29 cellular contexts compared by ENCODE assay signal in the genomic region with DNA sequence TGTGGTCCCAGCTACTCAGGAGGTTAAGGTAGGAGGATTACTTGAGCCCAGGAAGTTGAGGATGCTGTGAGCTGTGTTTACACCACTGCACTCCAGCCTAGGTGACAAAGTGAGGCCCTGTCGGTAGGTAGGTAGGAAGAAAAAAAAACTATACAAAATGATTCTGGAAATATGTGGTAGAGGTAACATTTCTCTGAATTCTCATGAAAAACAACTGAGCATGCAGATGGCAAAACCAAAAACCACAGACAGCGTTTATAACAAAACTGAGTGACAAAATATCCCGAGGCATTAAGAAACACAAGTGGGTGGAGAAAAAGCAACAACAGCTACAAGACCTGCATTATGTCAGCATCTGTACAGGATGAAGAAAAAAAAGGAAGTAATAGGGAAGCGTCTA.
DNase-seq lines count a peak whose midpoint lies in the region; ATAC-seq and FAIRE-seq lines count a peak whose summit lies in the region.
"Had no signal": no experiment of that assay in that cellular context is flagged by ENCODE, and none has a peak within 500 bp of the region (broad histone marks: within the 10 kb centered on the region; RNA-seq: fewer than 3 reads in every experiment).

No MANE protein-coding gene starts in this region.

- H3K36me3 Mint-ChIP-seq in activated T-helper 1 cell treated with anti-CD3 and anti-CD28 coated beads, Interleukin-12 subunit alpha, Interleukin-12 subunit beta, Interleukin-2, Interleukin-4 antibody, amounts not matched to agents 30 ng/mL and 10 ng/mL and 1 ng/mL, durations not matched to agents 14 hours and 24 hours and 36 hours (ENCODE audit: low read depth) = no peaks in the 10 kb centered on the region
- H3K36me3 Mint-ChIP-seq: type B pancreatic cell had no signal

- no peaks in the 10 kb centered on the region for H3K27me3 Mint-ChIP-seq in stimulated activated naive CD8-positive, alpha-beta T cell treated with anti-CD3 and anti-CD28 coated beads, Interleukin-15, amount 100 ng/mL, for 72 hours
- H3K27me3 Mint-ChIP-seq in activated T-helper 1 cell treated with anti-CD3 and anti-CD28 coated beads, Interleukin-12 subunit alpha, Interleukin-12 subunit beta, Interleukin-2, Interleukin-4 antibody, amounts not matched to agents 30 ng/mL and 10 ng/mL and 1 ng/mL, durations not matched to agents 14 hours and 24 hours and 36 hours (ENCODE audit: insufficient read depth) = no peaks in the 10 kb centered on the region
- H3K27me3 Mint-ChIP-seq: type B pancreatic cell had no signal

- peak overlapping the region; percentile 22 to 66 for H3K4me3 Mint-ChIP-seq in stimulated activated naive CD8-positive, alpha-beta T cell treated with anti-CD3 and anti-CD28 coated beads, Interleukin-15, amount 100 ng/mL, for 72 hours
- H3K4me3 Mint-ChIP-seq in activated T-helper 1 cell treated with anti-CD3 and anti-CD28 coated beads, Interleukin-12 subunit alpha, Interleukin-12 subunit beta, Interleukin-2, Interleukin-4 antibody, amounts not matched to agents 30 ng/mL and 10 ng/mL and 1 ng/mL, durations not matched to agents 14 hours and 24 hours and 36 hours = peak overlapping the region; percentile 4
- H3K4me3 Mint-ChIP-seq: dendritic cell treated with granulocyte-macrophage colony-stimulating factor and Interleukin-4, amounts not matched to agents 40 ng/mL and 50 ng/mL, for 4 days; nephron progenitor cell; type B pancreatic cell had no signal

- no peaks in the 10 kb centered on the region for H3K9me3 Mint-ChIP-seq in stimulated activated naive CD8-positive, alpha-beta T cell treated with anti-CD3 and anti-CD28 coated beads, Interleukin-15, amount 100 ng/mL, for 72 hours
- no peaks in the 10 kb centered on the region for H3K9me3 Mint-ChIP-seq in activated T-helper 1 cell treated with anti-CD3 and anti-CD28 coated beads, Interleukin-12 subunit alpha, Interleukin-12 subunit beta, Interleukin-2, Interleukin-4 antibody, amounts not matched to agents 30 ng/mL and 10 ng/mL and 1 ng/mL, durations not matched to agents 14 hours and 24 hours and 36 hours
- H3K9me3 Mint-ChIP-seq: dendritic cell treated with granulocyte-macrophage colony-stimulating factor and Interleukin-4, amounts not matched to agents 40 ng/mL and 50 ng/mL, for 4 days; type B pancreatic cell had no signal

- no peak for FAIRE-seq in urothelium cell line (lab: Jason Lieb, UNC)
- FAIRE-seq: frontal cortex, GM12878, HTR-8/SVneo, small intestine had no signal

- intact Hi-C loops in activated T-helper 1 cell treated with anti-CD3 and anti-CD28 coated beads, Interleukin-12 subunit alpha, Interleukin-12 subunit beta, Interleukin-2, Interleukin-4 antibody, amounts not matched to agents 30 ng/mL and 10 ng/mL and 1 ng/mL, durations not matched to agents 14 hours and 24 hours and 36 hours (cut with micrococcal nuclease) = loop anchor here (1.0 to 5.0 kb wide), 5 partner anchors 16 to 200 kb away; no protein-coding TSS in a partner anchor

- peak overlapping the region; percentile 27 to 96 for H3K27ac Mint-ChIP-seq in stimulated activated naive CD8-positive, alpha-beta T cell treated with anti-CD3 and anti-CD28 coated beads, Interleukin-15, amount 100 ng/mL, for 72 hours
- H3K27ac Mint-ChIP-seq in activated T-helper 1 cell treated with anti-CD3 and anti-CD28 coated beads, Interleukin-12 subunit alpha, Interleukin-12 subunit beta, Interleukin-2, Interleukin-4 antibody, amounts not matched to agents 30 ng/mL and 10 ng/mL and 1 ng/mL, durations not matched to agents 14 hours and 24 hours and 36 hours = peak overlapping the region; percentile 82
- H3K27ac Mint-ChIP-seq: dendritic cell treated with granulocyte-macrophage colony-stimulating factor and Interleukin-4, amounts not matched to agents 40 ng/mL and 50 ng/mL, for 4 days; nephron progenitor cell; type B pancreatic cell had no signal

- ATAC-seq in stimulated activated naive CD8-positive, alpha-beta T cell treated with anti-CD3 and anti-CD28 coated beads, Interleukin-15, amount 100 ng/mL, for 72 hours = peak; percentile 77
- ATAC-seq in stimulated activated naive CD8-positive, alpha-beta T cell treated with anti-CD3 and anti-CD28 coated beads, Interleukin-15, Interleukin-2, amounts not matched to agents 100 U/mL and 50 U/mL, for 24 hours = no peak
- no peak for ATAC-seq in GM18502 (IDR thresholded peaks at IDR 0.05; ENCODE audit: poor library complexity, unreplicated experiment)
- ATAC-seq: GM12878, left cardiac atrium, mucosa of descending colon had no signal

- peaks cover 10% of the 10 kb centered on the region for H3K4me1 Mint-ChIP-seq in stimulated activated naive CD8-positive, alpha-beta T cell treated with anti-CD3 and anti-CD28 coated beads, Interleukin-15, amount 100 ng/mL, for 72 hours
- H3K4me1 Mint-ChIP-seq in activated T-helper 1 cell treated with anti-CD3 and anti-CD28 coated beads, Interleukin-12 subunit alpha, Interleukin-12 subunit beta, Interleukin-2, Interleukin-4 antibody, amounts not matched to agents 30 ng/mL and 10 ng/mL and 1 ng/mL, durations not matched to agents 14 hours and 24 hours and 36 hours (ENCODE audit: low read depth) = peaks cover 9% of the 10 kb centered on the region
- H3K4me1 Mint-ChIP-seq: nephron progenitor cell had no signal

- no peak for DNase-seq in stimulated activated naive CD8-positive, alpha-beta T cell treated with anti-CD3 and anti-CD28 coated beads, Interleukin-15, amount 100 ng/mL, for 72 hours
- no peak for DNase-seq in stimulated activated naive CD8-positive, alpha-beta T cell treated with anti-CD3 and anti-CD28 coated beads, Interleukin-15, Interleukin-2, amounts not matched to agents 100 U/mL and 50 U/mL, for 24 hours
- DNase-seq in MV-4-11 (lab: John Stamatoyannopoulos, UW) (peak; percentile 10), NCI-H446 (lab: John Stamatoyannopoulos, UW) (no peak), urothelium cell line (ENCODE audit: low spot score) (no peak)
- no peak for DNase-seq in activated T-helper 1 cell treated with anti-CD3 and anti-CD28 coated beads, Interleukin-12 subunit alpha, Interleukin-12 subunit beta, Interleukin-2, Interleukin-4 antibody, amounts not matched to agents 30 ng/mL and 10 ng/mL and 1 ng/mL, durations not matched to agents 14 hours and 24 hours and 36 hours (ENCODE audit: low spot score)
- DNase-seq: activated CD4-positive, CD25-positive, alpha-beta regulatory T cell; central memory CD4-positive, alpha-beta T cell; esophagus squamous epithelium; GM23248; KBM-7; left cardiac atrium; mucosa of descending colon; NCI-H2171 treated with DMSO at 0.1 percent for 48 hours; NCI-H524 treated with DMSO at 0.1 percent for 48 hours; nephron progenitor cell; NK-92 treated with Interleukin-12 subunit alpha and Interleukin-12 subunit beta, amount 100 ng/mL, for 24 hours; PC-9; retina; Right ventricle myocardium superior; small intestine; stimulated activated CD4-positive, alpha-beta T cell treated with anti-CD3 and anti-CD28 coated beads, Interleukin-2, amount 100 ng/mL, for 24 hours; SW 1271 had no signal
